23 cellular contexts compared by ENCODE assay signal in genomic region chr6:91864911-91865310, GRCh38.
"Had no signal": no experiment of that assay in that cellular context is flagged by ENCODE, and none has a peak within 500 bp of the region (broad histone marks: within the 10 kb centered on the region; RNA-seq: fewer than 3 reads in every experiment).

No MANE protein-coding gene starts in this region.

- H3K27ac ChIP-seq: breast epithelium, KMS-11, Peyer's patch had no signal

- H3K4me3 ChIP-seq: breast epithelium, Peyer's patch had no signal

- H3K9ac ChIP-seq: KMS-11 had no signal

- ATAC-seq: activated CD8-positive, alpha-beta memory T cell treated with anti-CD3 and anti-CD28 coated beads, Interleukin-2, amount 10 ng/mL, durations not matched to agents 7 days and 5 days; T-helper 17 cell; WTC11 had no signal

- H3K4me1 ChIP-seq: breast epithelium, Peyer's patch had no signal

- H3K36me3 ChIP-seq: breast epithelium, Peyer's patch had no signal

- H3K9me3 ChIP-seq: breast epithelium, Peyer's patch had no signal

- H3K4me2 ChIP-seq: KMS-11 had no signal

- H3K27me3 ChIP-seq: breast epithelium, Peyer's patch had no signal

- DNase-seq: activated CD4-positive, alpha-beta T cell treated with anti-CD3 and anti-CD28 coated beads for 48 hours; activated CD4-positive, alpha-beta T cell treated with anti-CD3 and anti-CD28 coated beads, Interleukin-2, amount 50 U/mL, for 48 hours; activated CD4-positive, CD25-positive, alpha-beta regulatory T cell treated with anti-CD3 and anti-CD28 coated beads, Interleukin-2, amount 50 U/mL, for 72 hours; activated CD8-positive, alpha-beta memory T cell treated with anti-CD3 and anti-CD28 coated beads, Interleukin-2, amount 10 ng/mL, durations not matched to agents 7 days and 5 days; activated effector memory CD4-positive, alpha-beta T cell treated with Interleukin-2 at 50 U/mL for 16 hours; activated naive CD4-positive, alpha-beta T cell; activated T-cell treated with anti-CD3 and anti-CD28 coated beads, Interleukin-2, amount 50 U/mL, for 24 hours; aorta; MM.1S; NCI-H1105; NCI-H1436; NCI-H1694 treated with DMSO at 0.1 percent for 48 hours; NCI-H2029 treated with DMSO at 0.1 percent for 48 hours; NCI-H510A treated with DMSO at 0.1 percent for 48 hours; NK-92 treated with Interleukin-12 subunit alpha and Interleukin-12 subunit beta, amount 100 ng/mL, for 24 hours; OCI-M1; Peyer's patch; SHP77 treated with DMSO at 0.1 percent for 48 hours; T-helper 17 cell; T-helper 9 cell had no signal
